Comparison of ENCODE assay signal across 18 cellular contexts in the genomic region with DNA sequence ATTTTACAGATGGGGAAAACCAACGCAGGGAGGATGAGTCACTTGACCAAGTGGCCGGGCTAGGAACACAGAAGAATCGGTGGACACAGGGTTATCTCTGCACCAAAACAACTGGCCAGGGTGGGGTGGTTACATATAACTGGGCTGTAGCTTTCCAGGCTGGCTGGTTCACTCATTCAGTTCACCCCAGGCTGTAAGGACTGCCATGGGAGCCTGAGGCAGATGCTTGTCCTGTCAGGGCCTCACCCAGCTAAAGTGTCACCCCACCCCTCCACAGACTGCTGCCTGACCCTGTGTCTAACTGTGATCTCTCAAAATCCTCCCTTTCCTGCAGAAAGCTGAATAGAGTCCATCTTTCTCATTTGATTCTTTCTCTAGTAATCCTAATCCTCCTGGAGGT.
"Had no signal": no experiment of that assay in that cellular context is flagged by ENCODE, and none has a peak within 500 bp of the region (broad histone marks: within the 10 kb centered on the region; RNA-seq: fewer than 3 reads in every experiment).

No MANE protein-coding gene starts in this region.

- DNase-seq: colonic mucosa; dermis blood vessel endothelial cell; esophagus squamous epithelium; foreskin fibroblast; hippocampal formation; left colon; mammary epithelial cell; mucosa of descending colon; natural killer cell; nucleus accumbens; ovary; right lobe of liver; stimulated activated CD4-positive, alpha-beta T cell treated with anti-CD3 and anti-CD28 coated beads, Interleukin-4, amount 100 ng/mL, for 1 hour; stimulated activated CD8-positive, alpha-beta memory T cell treated with anti-CD3 and anti-CD28 coated beads, Interleukin-4, amount 100 ng/mL, for 48 hours; tibial artery; upper lobe of right lung had no signal

- ATAC-seq: left colon; mucosa of descending colon; natural killer cell; right lobe of liver; stimulated activated memory B cell treated with anti-CD40 and anti-IgM and Interleukin-4, amounts not matched to agents 10 μg/mL and 1 μg/mL and 100 μg/mL, for 72 hours; upper lobe of right lung had no signal

- H3K4me3 ChIP-seq: colonic mucosa, esophagus squamous epithelium, mucosa of descending colon, ovary, right lobe of liver, tibial artery, upper lobe of right lung, vagina had no signal

- H3K4me1 ChIP-seq: colonic mucosa, esophagus squamous epithelium, right lobe of liver, upper lobe of right lung, vagina had no signal

- H3K27ac ChIP-seq: colonic mucosa, esophagus squamous epithelium, ovary, right lobe of liver, tibial artery, upper lobe of right lung, vagina had no signal

- H3K36me3 ChIP-seq: colonic mucosa, esophagus squamous epithelium, ovary, right lobe of liver, upper lobe of right lung, vagina had no signal

- H3K27me3 ChIP-seq: colonic mucosa, esophagus squamous epithelium, ovary, right lobe of liver, tibial artery, upper lobe of right lung, vagina had no signal

- H3K9me3 ChIP-seq: colonic mucosa, esophagus squamous epithelium, mucosa of descending colon, ovary, right lobe of liver, tibial artery, upper lobe of right lung, vagina had no signal
